11 cellular contexts compared by ENCODE assay signal in genomic region chr12:116492703-116493324, GRCh38.
DNase-seq lines count a peak whose midpoint lies in the region; ATAC-seq and TF ChIP-seq lines count a peak whose summit lies in the region.
"Had no signal": no experiment of that assay in that cellular context is flagged by ENCODE, and none has a peak within 500 bp of the region (broad histone marks: within the 10 kb centered on the region; RNA-seq: fewer than 3 reads in every experiment).

No MANE protein-coding gene starts in this region.

- H2BK15ac ChIP-seq in H9 (ENCODE audit: low read depth, low read length): no peak overlapping the region

- H3K14ac ChIP-seq in H9 (ENCODE audit: insufficient read depth, low read length): no peak overlapping the region

- H3K9me3 ChIP-seq in H9 (ENCODE audit: control insufficient read depth, low read depth, low read length) (no peaks in the 10 kb centered on the region), RWPE2 (ENCODE audit: severe bottlenecking) (peaks cover 3% of the 10 kb centered on the region), fibroblast of lung (ENCODE audit: control insufficient read depth, insufficient read depth, low read depth, low read length) (no peaks in the 10 kb centered on the region)

- 0 out of 7 replicates have a peak, but pooled peaks cover 0 to 1% (median 0%) of the 10 kb centered on the region in 3 experiments for H3K36me3 Mint-ChIP-seq in H9 (ENCODE audit: insufficient read depth in 1 of 3, low read depth in 3 of 3)

- H3K79me1 ChIP-seq in H9 (ENCODE audit: insufficient read depth, low read depth, low read length, poor library complexity, severe bottlenecking): no peaks in the 10 kb centered on the region

- no peak overlapping the region for H3K23ac ChIP-seq in H9 (ENCODE audit: insufficient read length, low read depth, low read length)

- TF ChIP-seq CTCF in H9 (conservative IDR thresholded peaks at IDR 0.05) (no peak), RWPE2 (IDR thresholded peaks at IDR 0.05; ENCODE audit: poor library complexity, severe bottlenecking) (no peak), fibroblast of lung (conservative IDR thresholded peaks at IDR 0.05 in 1 of 2, IDR thresholded peaks at IDR 0.05 in 1 of 2; ENCODE audit: low read depth in 1 of 2, low read length in 2 of 2) (no peak)

- no peak overlapping the region for H4K5ac ChIP-seq in H9 (ENCODE audit: insufficient read length, low read depth, low read length)

- H3K27me3 ChIP-seq in H9 (ENCODE audit: insufficient read depth, low read length) (no peaks in the 10 kb centered on the region), RWPE2 (ENCODE audit: insufficient read depth, poor library complexity, severe bottlenecking) (no peaks in the 10 kb centered on the region), fibroblast of lung (ENCODE audit: control insufficient read depth, insufficient read depth, low read length) (no peaks in the 10 kb centered on the region)

- no peak overlapping the region for H3K4me3 Mint-ChIP-seq in H9
- H3K4me3 Mint-ChIP-seq: activated CD4-positive, alpha-beta T cell treated with anti-CD3 and anti-CD28 coated beads, Interleukin-2, amount 10 ng/mL, durations not matched to agents 24 days and 14 days had no signal

- no peaks in the 10 kb centered on the region for H4K20me1 ChIP-seq in H9 (ENCODE audit: control insufficient read depth, insufficient read depth, insufficient read length)
- no peaks in the 10 kb centered on the region for H4K20me1 ChIP-seq in fibroblast of lung (ENCODE audit: control insufficient read depth, extremely low read depth, insufficient read depth, low read length)

- H3K4me1 ChIP-seq in H9 (ENCODE audit: insufficient read depth, low read length) (no peaks in the 10 kb centered on the region), RWPE2 (ENCODE audit: insufficient read depth, poor library complexity, severe bottlenecking) (peaks cover 12% of the 10 kb centered on the region), fibroblast of lung (ENCODE audit: control insufficient read depth, extremely low read depth, insufficient read depth, low read length) (peaks cover 2% of the 10 kb centered on the region)

- H3K27ac ChIP-seq in H9 (ENCODE audit: insufficient read length, low read depth, low read length) (no peak overlapping the region), RWPE2 (ENCODE audit: poor library complexity, severe bottlenecking) (no peak overlapping the region), fibroblast of lung (ENCODE audit: insufficient read depth, low read length) (no peak overlapping the region)

- no peak overlapping the region for H4K8ac ChIP-seq in H9 (replicated peaks; ENCODE audit: insufficient read length, low read depth, low read length)

- H3K36me3 ChIP-seq in RWPE2 (ENCODE audit: low read depth) (no peaks in the 10 kb centered on the region), fibroblast of lung (ENCODE audit: control insufficient read depth, insufficient read depth, low read length) (no peaks in the 10 kb centered on the region)

- peak; percentile 49; the same call in 2 of the 3 replicates for ATAC-seq in RWPE2 (ENCODE audit: low read depth)
- ATAC-seq in HG03196 (IDR thresholded peaks at IDR 0.05; ENCODE audit: unreplicated experiment): no peak
- no peak for ATAC-seq in GM18873 (IDR thresholded peaks at IDR 0.05; ENCODE audit: low FRiP score, unreplicated experiment)

- H2BK120ac ChIP-seq in H9 (ENCODE audit: low read depth, low read length, poor library complexity, severe bottlenecking): no peak overlapping the region

- H2AFZ ChIP-seq in H9 (ENCODE audit: low read length): no peak overlapping the region
- no peak overlapping the region for H2AFZ ChIP-seq in fibroblast of lung (ENCODE audit: low read length)

- H3K4me1 Mint-ChIP-seq in H9: peaks cover 5 to 7% of the 10 kb centered on the region in 2 experiments; a peak in 3 of 4 replicates
- H3K4me1 Mint-ChIP-seq: activated CD4-positive, alpha-beta T cell treated with anti-CD3 and anti-CD28 coated beads, Interleukin-2, amount 10 ng/mL, durations not matched to agents 24 days and 14 days had no signal

- peaks cover 0 to 4% of the 10 kb centered on the region in 2 experiments; a peak in 3 of 5 replicates for H3K9me3 Mint-ChIP-seq in H9

- H3T11ph ChIP-seq in H9 (ENCODE audit: low read length): no peak overlapping the region

- no peak overlapping the region for H3K56ac ChIP-seq in H9 (ENCODE audit: insufficient read length, low read depth, low read length)

- H3K4ac ChIP-seq in H9 (ENCODE audit: low read depth, low read length): no peak overlapping the region

- WGBS in H9 (ENCODE audit: extremely low coverage, insufficient read length, low lambda C conversion rate): no CpG with 5 or more reads among the region's 8 CpGs

- H3K23me2 ChIP-seq in H9 (ENCODE audit: insufficient read length, low read depth, low read length, poor library complexity, severe bottlenecking): no peaks in the 10 kb centered on the region

- H3K4me3 ChIP-seq in RWPE2 (ENCODE audit: severe bottlenecking) (no peak overlapping the region), fibroblast of lung (replicated peaks in 1 of 4; ENCODE audit: control extremely low read depth in 1 of 4, insufficient read depth in 1 of 4, low read depth in 3 of 4, low read length in 4 of 4) (no peak overlapping the region)

- H3K27me3 Mint-ChIP-seq in H9 (ENCODE audit: low read depth): no peaks in the 10 kb centered on the region
- H3K27me3 Mint-ChIP-seq: activated CD4-positive, alpha-beta T cell treated with anti-CD3 and anti-CD28 coated beads, Interleukin-2, amount 10 ng/mL, durations not matched to agents 24 days and 14 days had no signal

- DNase-seq in AG08396 (ENCODE audit: low spot score): peak; percentile 73
- no peak for DNase-seq in H9
- no peak for DNase-seq in RWPE2 (ENCODE audit: low spot score)
- peak; percentile 65 to 83 for DNase-seq in fibroblast of lung (ENCODE audit: low read depth in 2 of 2)
- no peak for DNase-seq in pons (ENCODE audit: low spot score)
- no peak for DNase-seq in NCI-H446 treated with DMSO at 0.1 percent for 48 hours (lab: John Stamatoyannopoulos, UW)
- DNase-seq: activated CD4-positive, alpha-beta T cell treated with anti-CD3 and anti-CD28 coated beads, Interleukin-2, amount 10 ng/mL, durations not matched to agents 24 days and 14 days; caudate nucleus; NCI-H526 had no signal

- no peak overlapping the region for H3K4me2 ChIP-seq in H9 (ENCODE audit: insufficient read depth, insufficient read length, low read length)
- no peak overlapping the region for H3K4me2 ChIP-seq in fibroblast of lung (ENCODE audit: extremely low read depth, insufficient read depth, low read length)

- H4K91ac ChIP-seq in H9 (ENCODE audit: insufficient read length, low read depth, low read length): no peak overlapping the region

- H3K27ac Mint-ChIP-seq in H9: peak overlapping the region in 2 of 3 experiments; percentile 1 to 53; a peak in 2 of 7 replicates
- H3K27ac Mint-ChIP-seq: activated CD4-positive, alpha-beta T cell treated with anti-CD3 and anti-CD28 coated beads, Interleukin-2, amount 10 ng/mL, durations not matched to agents 24 days and 14 days had no signal

- H2BK5ac ChIP-seq in H9 (ENCODE audit: insufficient read length, low read length): no peak overlapping the region

- no peaks in the 10 kb centered on the region for H3K79me2 ChIP-seq in H9 (ENCODE audit: insufficient read depth, low read length)
- H3K79me2 ChIP-seq in fibroblast of lung (ENCODE audit: control insufficient read depth, insufficient read depth, low read length): no peaks in the 10 kb centered on the region

- no peak overlapping the region for H3K9ac ChIP-seq in H9 (ENCODE audit: extremely low read depth, insufficient read length, low read length)
- H3K9ac ChIP-seq in fibroblast of lung (ENCODE audit: insufficient read depth, low read length): no peak overlapping the region

- H2BK20ac ChIP-seq in H9 (ENCODE audit: low read depth, low read length, poor library complexity, severe bottlenecking): no peak overlapping the region

- no peak overlapping the region for H2AK5ac ChIP-seq in H9 (ENCODE audit: insufficient read length, low read length)

- peak overlapping the region; percentile 5 for H3K18ac ChIP-seq in H9 (ENCODE audit: insufficient read length, low read depth, low read length)

- H2BK12ac ChIP-seq in H9 (ENCODE audit: insufficient read length, low read depth, low read length): no peak overlapping the region

Comparison
In these comparisons a context has a peak if more than half of its experiments do, and no peak if none do; other contexts are left out.
1. DNase-seq: peak in AG08396 (single experiment) and fibroblast of lung (2 of 2); none in H9 (single experiment), RWPE2 (single experiment), pons (single experiment) and NCI-H446 treated with DMSO at 0.1 percent for 48 hours (single experiment).